Comparison of ENCODE assay signal across 1 cellular context in the genomic region with DNA sequence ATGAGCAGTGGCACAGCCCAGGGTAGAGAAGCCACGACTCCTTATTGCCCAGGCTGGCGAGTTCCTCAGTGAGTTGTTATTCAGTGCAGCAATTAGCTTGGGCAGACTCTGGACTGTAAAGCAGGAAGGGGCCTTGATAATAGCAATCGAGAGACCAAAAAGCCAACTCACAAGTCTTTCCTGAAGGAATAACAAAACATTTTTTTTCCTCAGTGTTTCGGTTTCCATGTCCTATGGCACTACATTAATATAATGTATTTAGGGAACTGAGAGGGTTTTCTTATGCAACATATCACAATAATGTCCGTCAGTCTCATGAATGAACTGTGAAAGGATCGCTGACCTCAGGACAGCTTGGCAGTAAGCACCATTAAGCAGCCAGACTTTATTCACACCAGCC.
TF ChIP-seq lines count a peak whose summit lies in the region.

No MANE protein-coding gene starts in this region.

TF ChIP-seq in IMR-90, 13 proteins besides CTCF, POLR2A, EP300 and RAD21 (continued from another document):
- TF ChIP-seq NFE2L2 (IDR thresholded peaks at IDR 0.05; ENCODE audit: low read depth, low read length) (no peak), FOS (IDR thresholded peaks at IDR 0.05; ENCODE audit: low read depth, low read length) (no peak), RFX5 (IDR thresholded peaks at IDR 0.05; ENCODE audit: low read depth, low read length) (no peak), RCOR1 (IDR thresholded peaks at IDR 0.05; ENCODE audit: insufficient replicate concordance, low read length) (no peak), BHLHE40 (IDR thresholded peaks at IDR 0.05; ENCODE audit: low read depth, low read length) (no peak), MXI1 (IDR thresholded peaks at IDR 0.05; ENCODE audit: borderline replicate concordance, low read depth, low read length) (no peak), MAZ (IDR thresholded peaks at IDR 0.05; ENCODE audit: borderline replicate concordance, low read depth, low read length) (no peak), SMC3 (IDR thresholded peaks at IDR 0.05; ENCODE audit: low read depth, low read length) (no peak), CEBPB (IDR thresholded peaks at IDR 0.05; ENCODE audit: low read depth, low read length) (no peak)
